Comparison of ENCODE assay signal across 21 cellular contexts in genomic region chr20:5488823-5489222, GRCh38.
"Had no signal": no experiment of that assay in that cellular context is flagged by ENCODE, and none has a peak within 500 bp of the region (broad histone marks: within the 10 kb centered on the region; RNA-seq: fewer than 3 reads in every experiment).

No MANE protein-coding gene starts in this region.

- DNase-seq: dorsolateral prefrontal cortex; effector CD8-positive, alpha-beta T cell; gastrocnemius medialis; heart right ventricle; islet precursor cell; mammary epithelial cell; mucosa of descending colon; naive thymus-derived CD8-positive, alpha-beta T cell; spleen; stimulated activated CD4-positive, alpha-beta T cell treated with anti-CD3 and anti-CD28 coated beads, Interleukin-15, amount 100 ng/mL, for 24 hours; stimulated activated CD4-positive, alpha-beta T cell treated with anti-CD3 and anti-CD28 coated beads, Interleukin-1b, Interleukin-23, amount 100 ng/mL, for 48 hours; stimulated activated CD4-positive, alpha-beta T cell treated with anti-CD3 and anti-CD28 coated beads, Interleukin-4, amount 100 ng/mL, for 24 hours; stimulated activated naive B cell treated with anti-CD40 and anti-IgM and Interleukin-4, amounts not matched to agents 10 μg/mL and 1 μg/mL and 100 μg/mL, for 72 hours; stimulated activated naive CD8-positive, alpha-beta T cell treated with anti-CD3 and anti-CD28 coated beads, Interleukin-15, amount 100 ng/mL, for 72 hours; testis; transverse colon had no signal

- H3K4me1 ChIP-seq: esophagus muscularis mucosa, gastrocnemius medialis, heart right ventricle, spleen, testis, transverse colon had no signal

- H3K36me3 ChIP-seq: esophagus muscularis mucosa, gastrocnemius medialis, heart right ventricle, neutrophil, spleen, transverse colon had no signal

- H3K27me3 ChIP-seq: dorsolateral prefrontal cortex, gastrocnemius medialis, testis, transverse colon had no signal

- H3K9me3 ChIP-seq: gastrocnemius medialis, mucosa of descending colon, neutrophil, spleen, testis, transverse colon had no signal

- H3K4me3 ChIP-seq: coronary artery, dorsolateral prefrontal cortex, esophagus muscularis mucosa, gastrocnemius medialis, heart right ventricle, mucosa of descending colon, spleen, testis, transverse colon had no signal

- ATAC-seq: gastrocnemius medialis; heart right ventricle; left lobe of liver; mucosa of descending colon; naive thymus-derived CD8-positive, alpha-beta T cell; sciatic nerve; stimulated activated naive B cell treated with anti-CD40 and anti-IgM and Interleukin-4, amounts not matched to agents 10 μg/mL and 1 μg/mL and 100 μg/mL, for 72 hours; stimulated activated naive CD8-positive, alpha-beta T cell treated with anti-CD3 and anti-CD28 coated beads, Interleukin-15, amount 100 ng/mL, for 72 hours had no signal

- H3K27ac ChIP-seq: coronary artery, dorsolateral prefrontal cortex, esophagus muscularis mucosa, gastrocnemius medialis, heart right ventricle, neutrophil, spleen, testis, transverse colon had no signal
